In genomic region chr11:80698646-80699045, GRCh38 we compare ENCODE assay signal across 19 cellular contexts.
DNase-seq lines count a peak whose midpoint lies in the region; ATAC-seq, FAIRE-seq and TF ChIP-seq lines count a peak whose summit lies in the region.
"Had no signal": no experiment of that assay in that cellular context is flagged by ENCODE, and none has a peak within 500 bp of the region (broad histone marks: within the 10 kb centered on the region; RNA-seq: fewer than 3 reads in every experiment).

No MANE protein-coding gene starts in this region.

- no peak overlapping the region for H3K23ac ChIP-seq in mesenchymal stem cell (ENCODE audit: low read length in 2 of 2)

- H2BK120ac ChIP-seq in mesenchymal stem cell (ENCODE audit: low read depth, low read length) = no peak overlapping the region

- H3K18ac ChIP-seq in mesenchymal stem cell (ENCODE audit: low read depth in 1 of 2, low read length in 2 of 2) = no peak overlapping the region

- no peak for TF ChIP-seq CTCF in Panc1 (IDR thresholded peaks at IDR 0.05)
- no peak for TF ChIP-seq CTCF in endothelial cell of umbilical vein (IDR thresholded peaks at IDR 0.05; ENCODE audit: extremely low read depth in 1 of 2, insufficient read depth in 1 of 2, low read depth in 1 of 2, low read length in 2 of 2)

- no peaks in the 10 kb centered on the region for H3K27me3 ChIP-seq in Panc1 (ENCODE audit: control insufficient read depth, insufficient read depth, low read length)
- H3K27me3 ChIP-seq in endothelial cell of umbilical vein (ENCODE audit: control insufficient read depth in 2 of 2, insufficient read depth in 2 of 2, low read length in 2 of 2) = no peaks in the 10 kb centered on the region
- no peaks in the 10 kb centered on the region for H3K27me3 ChIP-seq in mesenchymal stem cell (ENCODE audit: control insufficient read depth in 1 of 2, insufficient read depth in 1 of 2, low read length in 2 of 2)
- H3K27me3 ChIP-seq: BLaER1 treated with 17β-estradiol and CSF1 and Interleukin-3, amounts not matched to agents 10 nM and 100 nM had no signal

- FAIRE-seq in endothelial cell of umbilical vein (lab: Jason Lieb, UNC) = no peak
- FAIRE-seq: A204.1, D721Med had no signal

- no peak overlapping the region for H3K14ac ChIP-seq in mesenchymal stem cell (ENCODE audit: low read length in 2 of 2)

- H3K4me2 ChIP-seq in endothelial cell of umbilical vein (ENCODE audit: insufficient read depth, low read length) (no peak overlapping the region), mesenchymal stem cell (ENCODE audit: low read length, poor library complexity, severe bottlenecking) (no peak overlapping the region)
- H3K4me2 ChIP-seq: BLaER1 treated with 17β-estradiol and CSF1 and Interleukin-3, amounts not matched to agents 10 nM and 100 nM; GM23338 had no signal

- H2BK15ac ChIP-seq in mesenchymal stem cell (ENCODE audit: low read depth, poor library complexity, severe bottlenecking) = no peak overlapping the region

- CTCF ChIA-PET in Panc1 (lab: Charles Lee) (interaction anchor here (0.6 kb wide), 1 partner anchor 264 kb away, joined by 3 read pairs; no protein-coding TSS in a partner anchor), endothelial cell of umbilical vein (lab: Charles Lee) (no interaction called here)

- no peak overlapping the region for H3K9ac ChIP-seq in endothelial cell of umbilical vein (replicated peaks; ENCODE audit: extremely low read depth, insufficient read depth, low read length)
- no peak overlapping the region for H3K9ac ChIP-seq in mesenchymal stem cell (ENCODE audit: low read length)
- H3K9ac ChIP-seq: BLaER1 treated with 17β-estradiol and CSF1 and Interleukin-3, amounts not matched to agents 10 nM and 100 nM had no signal

- H4K8ac ChIP-seq in mesenchymal stem cell (ENCODE audit: low read length) = no peak overlapping the region

- ATAC-seq in Panc1 (no peak), GM19397 (IDR thresholded peaks at IDR 0.05; ENCODE audit: unreplicated experiment) (no peak), GM21737 (IDR thresholded peaks at IDR 0.05; ENCODE audit: unreplicated experiment) (no peak)
- ATAC-seq: GM23338, HCT116 had no signal

- POLR2A ChIA-PET in Panc1 (lab: Charles Lee) (no interaction called here), endothelial cell of umbilical vein (lab: Charles Lee) (no interaction called here)

- WGBS in mesenchymal stem cell = 50% methylated on average over 1 of the region's 1 CpG

- peak overlapping the region; percentile 72 for H4K91ac ChIP-seq in mesenchymal stem cell (ENCODE audit: low read length)

- no peak overlapping the region for H2BK5ac ChIP-seq in mesenchymal stem cell (ENCODE audit: low read depth, low read length, poor library complexity, severe bottlenecking)

- H3K4me1 ChIP-seq in Panc1 (ENCODE audit: control insufficient read depth, insufficient read depth, low read length) (peaks cover 23% of the 10 kb centered on the region), endothelial cell of umbilical vein (ENCODE audit: control insufficient read depth, extremely low read depth, insufficient read depth, low read length) (peaks cover 16% of the 10 kb centered on the region), mesenchymal stem cell (ENCODE audit: control insufficient read depth, insufficient read depth, low read depth, low read length) (no peaks in the 10 kb centered on the region)
- H3K4me1 ChIP-seq: BLaER1 treated with 17β-estradiol and CSF1 and Interleukin-3, amounts not matched to agents 10 nM and 100 nM had no signal

- H3K9me3 ChIP-seq in Panc1 (ENCODE audit: control insufficient read depth, insufficient read depth, low read depth, low read length) (no peaks in the 10 kb centered on the region), endothelial cell of umbilical vein (replicated peaks; ENCODE audit: control insufficient read depth, insufficient read depth, low read length) (no peaks in the 10 kb centered on the region), mesenchymal stem cell (ENCODE audit: control insufficient read depth, low read length) (no peaks in the 10 kb centered on the region)
- H3K9me3 ChIP-seq: BLaER1 treated with 17β-estradiol and CSF1 and Interleukin-3, amounts not matched to agents 10 nM and 100 nM had no signal

- no peaks in the 10 kb centered on the region for H3K79me2 ChIP-seq in endothelial cell of umbilical vein (ENCODE audit: control insufficient read depth, insufficient read depth, low read length)

- H3K4ac ChIP-seq in mesenchymal stem cell (ENCODE audit: low read depth in 1 of 2, low read length in 2 of 2) = no peak overlapping the region

- no peak overlapping the region for H2AK5ac ChIP-seq in mesenchymal stem cell (ENCODE audit: low read length, severe bottlenecking)

- in situ Hi-C loops in Panc1 (cut with HindIII; ENCODE audit: low pct_unique_long_range_greater_than_20kb, low sequenced_read_pairs) = no loop called here

- H3K79me1 ChIP-seq in mesenchymal stem cell (replicated peaks; ENCODE audit: low read length, poor library complexity, severe bottlenecking) = no peaks in the 10 kb centered on the region

- H3K27ac ChIP-seq in Panc1 (ENCODE audit: low read length) = peak overlapping the region; percentile 82
- H3K27ac ChIP-seq in endothelial cell of umbilical vein (ENCODE audit: insufficient read depth, low read depth, low read length) = peak overlapping the region; percentile 84
- H3K27ac ChIP-seq in mesenchymal stem cell (ENCODE audit: low read length, poor library complexity, severe bottlenecking) = no peak overlapping the region
- H3K27ac ChIP-seq: BLaER1 treated with 17β-estradiol and CSF1 and Interleukin-3, amounts not matched to agents 10 nM and 100 nM had no signal

- H3K4me3 ChIP-seq in Panc1 (ENCODE audit: low read depth in 2 of 2, low read length in 2 of 2) (no peak overlapping the region), endothelial cell of umbilical vein (replicated peaks in 1 of 3; ENCODE audit: insufficient read depth in 1 of 3, low read depth in 1 of 3, low read length in 3 of 3) (no peak overlapping the region), mesenchymal stem cell (ENCODE audit: insufficient read depth in 1 of 2, low read depth in 1 of 2, low read length in 2 of 2) (no peak overlapping the region)
- H3K4me3 ChIP-seq: BLaER1 treated with 17β-estradiol and CSF1 and Interleukin-3, amounts not matched to agents 10 nM and 100 nM; GM23338 had no signal

- H2AFZ ChIP-seq in endothelial cell of umbilical vein (ENCODE audit: low read depth, low read length) (no peak overlapping the region), mesenchymal stem cell (ENCODE audit: low read depth, low read length) (no peak overlapping the region)

- dilution Hi-C loops in endothelial cell of umbilical vein (cut with MboI; ENCODE audit: extremely low pct_ligation_motif_present, low sequenced_read_pairs) = no loop called here

- no peak overlapping the region for H2BK12ac ChIP-seq in mesenchymal stem cell (ENCODE audit: low read length in 2 of 2)

- intact Hi-C loops in Panc1 (cut with micrococcal nuclease; ENCODE audit: unreplicated experiment) (no loop called here), endothelial cell of umbilical vein (cut with micrococcal nuclease) (loop anchor here (1.0 kb wide), 1 partner anchor 28 kb away; no protein-coding TSS in a partner anchor)

- H4K20me1 ChIP-seq in endothelial cell of umbilical vein (replicated peaks; ENCODE audit: control insufficient read depth, extremely low read depth, insufficient read depth, low read length) = no peaks in the 10 kb centered on the region
- H4K20me1 ChIP-seq: BLaER1 treated with 17β-estradiol and CSF1 and Interleukin-3, amounts not matched to agents 10 nM and 100 nM had no signal

- BruUV-seq in Panc1 (replicated peaks; lab: Mats Ljungman, UMichigan) (no TSS peak), endothelial cell of umbilical vein (replicated peaks; lab: Mats Ljungman, UMichigan) (no TSS peak)

- peak; percentile 49 for DNase-seq in LoVo (ENCODE audit: low spot score)
- no peak for DNase-seq in Panc1 (ENCODE audit: low read depth, low spot score)
- DNase-seq in endothelial cell of umbilical vein (ENCODE audit: low read depth, low spot score) = no peak
- DNase-seq in mesenchymal stem cell = no peak
- no peak for DNase-seq in glomerular visceral epithelial cell (ENCODE audit: extremely low spot score)
- DNase-seq in NCI-H1092 treated with DMSO at 0.1 percent for 48 hours (lab: John Stamatoyannopoulos, UW) = no peak
- DNase-seq: CD8-positive, alpha-beta memory T cell; DMS79; NCI-H1694; NCI-H2107; NCI-H2227 treated with DMSO at 0.1 percent for 48 hours; NCI-H526 had no signal

- H3K36me3 ChIP-seq in Panc1 (ENCODE audit: control insufficient read depth, insufficient read depth, low read length) (no peaks in the 10 kb centered on the region), endothelial cell of umbilical vein (ENCODE audit: control insufficient read depth in 2 of 2, extremely low read depth in 1 of 2, insufficient read depth in 2 of 2, low read length in 2 of 2) (no peaks in the 10 kb centered on the region), mesenchymal stem cell (ENCODE audit: control insufficient read depth in 1 of 2, insufficient read depth in 2 of 2, low read depth in 1 of 2, low read length in 2 of 2) (no peaks in the 10 kb centered on the region)
- H3K36me3 ChIP-seq: BLaER1 treated with 17β-estradiol and CSF1 and Interleukin-3, amounts not matched to agents 10 nM and 100 nM had no signal

- no peak for TF ChIP-seq POLR2A in endothelial cell of umbilical vein (IDR thresholded peaks at IDR 0.05; ENCODE audit: low read depth, low read length)

- no peaks in the 10 kb centered on the region for H3K9me1 ChIP-seq in endothelial cell of umbilical vein (replicated peaks; ENCODE audit: control insufficient read depth, extremely low read depth, insufficient read depth, low read length)

TF ChIP-seq in endothelial cell of umbilical vein, 7 proteins besides CTCF, POLR2A, EP300 and RAD21:
- no peak for TF ChIP-seq MYC (IDR thresholded peaks at IDR 0.05; ENCODE audit: low read depth, low read length)
- no peak for TF ChIP-seq POLR2AphosphoS5 (IDR thresholded peaks at IDR 0.05; ENCODE audit: insufficient read depth, low read depth, low read length)
- TF ChIP-seq FOS (IDR thresholded peaks at IDR 0.05; ENCODE audit: borderline replicate concordance, insufficient read depth, low read length) = no peak
- TF ChIP-seq GATA2 (IDR thresholded peaks at IDR 0.05; ENCODE audit: insufficient read depth, insufficient read length, low read depth, low read length) = no peak
- no peak for TF ChIP-seq EZH2 (IDR thresholded peaks at IDR 0.05; ENCODE audit: borderline replicate concordance, low read depth, low read length, severe bottlenecking)
- no peak for TF ChIP-seq JUN (IDR thresholded peaks at IDR 0.05; ENCODE audit: borderline replicate concordance, insufficient read depth, insufficient read length, low read depth)
